10 cellular contexts compared by ENCODE assay signal in genomic region chr3:109563149-109563548, GRCh38.
A peak's percentile ranks its signal among the peaks of the same experiment; 100 is the strongest.
DNase-seq lines count a peak whose midpoint lies in the region; ATAC-seq, FAIRE-seq and TF ChIP-seq lines count a peak whose summit lies in the region.
"Had no signal": no experiment of that assay in that cellular context is flagged by ENCODE, and none has a peak within 500 bp of the region (broad histone marks: within the 10 kb centered on the region; RNA-seq: fewer than 3 reads in every experiment).

No MANE protein-coding gene starts in this region.

- H3K36me3 ChIP-seq in BLaER1 = no peaks in the 10 kb centered on the region
- no peaks in the 10 kb centered on the region for H3K36me3 ChIP-seq in effector memory CD4-positive, alpha-beta T cell (ENCODE audit: control insufficient read depth, insufficient read depth, low read length)
- H3K36me3 ChIP-seq in left lung = no peaks in the 10 kb centered on the region

- H3K4me1 ChIP-seq in BLaER1 = peaks cover 7% of the 10 kb centered on the region
- H3K4me1 ChIP-seq in effector memory CD4-positive, alpha-beta T cell (ENCODE audit: control insufficient read depth, insufficient read depth, low read length, poor library complexity, severe bottlenecking) = no peaks in the 10 kb centered on the region
- H3K4me1 ChIP-seq in left lung = no peaks in the 10 kb centered on the region

- no peaks in the 10 kb centered on the region for H3K27me3 Mint-ChIP-seq in activated CD8-positive, alpha-beta memory T cell treated with anti-CD3 and anti-CD28 coated beads, Interleukin-2, amount 10 ng/mL, durations not matched to agents 7 days and 5 days

- CTCF ChIA-PET in activated CD8-positive, alpha-beta memory T cell treated with anti-CD3 and anti-CD28 coated beads, Interleukin-2, amount 10 ng/mL, durations not matched to agents 7 days and 5 days (lab: Charles Lee) = no interaction called here

- H3K9me3 ChIP-seq in BLaER1 = peaks cover 3% of the 10 kb centered on the region
- H3K9me3 ChIP-seq in effector memory CD4-positive, alpha-beta T cell (ENCODE audit: control insufficient read depth, low read length) = no peaks in the 10 kb centered on the region
- peaks cover 0 to 19% of the 10 kb centered on the region in 2 donors for H3K9me3 ChIP-seq in left lung

- H3K9ac ChIP-seq in BLaER1 = no peak overlapping the region

- DNase-seq in MV-4-11 (lab: John Stamatoyannopoulos, UW) (peak; percentile 93), cortex of kidney (lab: John Stamatoyannopoulos, UW) (no peak), AG08396 (ENCODE audit: low spot score) (no peak), left lung (no peak), GM12891 (ENCODE audit: insufficient read length, low spot score) (no peak)
- DNase-seq in activated CD8-positive, alpha-beta memory T cell treated with anti-CD3 and anti-CD28 coated beads, Interleukin-2, amount 10 ng/mL, durations not matched to agents 7 days and 5 days = peak; percentile 76
- DNase-seq in effector memory CD4-positive, alpha-beta T cell = peak; percentile 6 to 12 (median 9)
- DNase-seq: left ventricle myocardium superior had no signal

- no peak overlapping the region for H3K4me3 ChIP-seq in BLaER1
- H3K4me3 ChIP-seq in effector memory CD4-positive, alpha-beta T cell (ENCODE audit: insufficient read depth, low read depth, low read length, poor library complexity, severe bottlenecking) = no peak overlapping the region
- no peak overlapping the region for H3K4me3 ChIP-seq in left lung

- ATAC-seq in activated CD8-positive, alpha-beta memory T cell treated with anti-CD3 and anti-CD28 coated beads, Interleukin-2, amount 10 ng/mL, durations not matched to agents 7 days and 5 days = peak; percentile 79
- ATAC-seq in left lung = no peak
- ATAC-seq: left ventricle myocardium superior had no signal

- H3K4me1 Mint-ChIP-seq in activated CD8-positive, alpha-beta memory T cell treated with anti-CD3 and anti-CD28 coated beads, Interleukin-2, amount 10 ng/mL, durations not matched to agents 7 days and 5 days = peaks cover 11% of the 10 kb centered on the region

- peak overlapping the region; percentile 38 for H3K4me2 ChIP-seq in BLaER1

- no peaks in the 10 kb centered on the region for H4K20me1 ChIP-seq in BLaER1

- TF ChIP-seq CTCF in left lung (IDR thresholded peaks at IDR 0.05) = no peak

- H3K27me3 ChIP-seq in BLaER1 (no peaks in the 10 kb centered on the region), left lung (no peaks in the 10 kb centered on the region)
- H3K27me3 ChIP-seq in effector memory CD4-positive, alpha-beta T cell (replicated peaks; ENCODE audit: control insufficient read depth, insufficient read depth, low read length, poor library complexity, severe bottlenecking) = no peaks in the 10 kb centered on the region

- no peak for TF ChIP-seq POLR2A in GM12891 (IDR thresholded peaks at IDR 0.05; ENCODE audit: low read depth, low read length)

- no peak for FAIRE-seq in GM12891 (lab: Jason Lieb, UNC)

- H3K27ac ChIP-seq in BLaER1 (no peak overlapping the region), left lung (no peak overlapping the region)
- H3K27ac ChIP-seq in effector memory CD4-positive, alpha-beta T cell (ENCODE audit: insufficient read depth, low read length, poor library complexity, severe bottlenecking) = no peak overlapping the region

- peaks cover 3% of the 10 kb centered on the region for H3K9me3 Mint-ChIP-seq in activated CD8-positive, alpha-beta memory T cell treated with anti-CD3 and anti-CD28 coated beads, Interleukin-2, amount 10 ng/mL, durations not matched to agents 7 days and 5 days (ENCODE audit: low read depth)
- H3K9me3 Mint-ChIP-seq: T-helper 1 cell treated with Interleukin-12 subunit alpha and Interleukin-12 subunit beta and Interleukin-4 antibody, amounts not matched to agents 30 μg/mL and 1 μg/mL, for 36 hours had no signal

- H3K4me3 Mint-ChIP-seq in activated CD8-positive, alpha-beta memory T cell treated with anti-CD3 and anti-CD28 coated beads, Interleukin-2, amount 10 ng/mL, durations not matched to agents 7 days and 5 days = peak overlapping the region; percentile 34
- H3K4me3 Mint-ChIP-seq: T-helper 1 cell treated with Interleukin-12 subunit alpha and Interleukin-12 subunit beta and Interleukin-4 antibody, amounts not matched to agents 30 μg/mL and 1 μg/mL, for 36 hours had no signal

- peak overlapping the region; percentile 71 for H3K27ac Mint-ChIP-seq in activated CD8-positive, alpha-beta memory T cell treated with anti-CD3 and anti-CD28 coated beads, Interleukin-2, amount 10 ng/mL, durations not matched to agents 7 days and 5 days
- H3K27ac Mint-ChIP-seq: T-helper 1 cell treated with Interleukin-12 subunit alpha and Interleukin-12 subunit beta and Interleukin-4 antibody, amounts not matched to agents 30 μg/mL and 1 μg/mL, for 36 hours had no signal

- intact Hi-C loops in left lung (cut with DNase I) = no loop called here

- H3K36me3 Mint-ChIP-seq in activated CD8-positive, alpha-beta memory T cell treated with anti-CD3 and anti-CD28 coated beads, Interleukin-2, amount 10 ng/mL, durations not matched to agents 7 days and 5 days = peaks cover 7% of the 10 kb centered on the region

TF ChIP-seq in GM12891, 5 proteins besides CTCF, POLR2A, EP300 and RAD21:
- TF ChIP-seq PAX5 (IDR thresholded peaks at IDR 0.05; ENCODE audit: insufficient read depth, low read length, severe bottlenecking) (no peak), TAF1 (IDR thresholded peaks at IDR 0.05; ENCODE audit: low read depth, low read length) (no peak), POLR2AphosphoS5 (IDR thresholded peaks at IDR 0.05; ENCODE audit: low read depth, low read length) (no peak), SPI1 (IDR thresholded peaks at IDR 0.05; ENCODE audit: low read depth, low read length) (no peak), POU2F2 (IDR thresholded peaks at IDR 0.05; ENCODE audit: low read depth, low read length) (no peak)
TF ChIP-seq in GM12891: peak in this region for 0.

Comparison
In these comparisons a context has a peak if more than half of its experiments do, and no peak if none do; other contexts are left out.
1. DNase-seq: peak in MV-4-11 (single experiment), activated CD8-positive, alpha-beta memory T cell treated with anti-CD3 and anti-CD28 coated beads, Interleukin-2, amount 10 ng/mL, durations not matched to agents 7 days and 5 days (single experiment) and effector memory CD4-positive, alpha-beta T cell (3 of 3); none in cortex of kidney (single experiment), AG08396 (single experiment), left lung (0 of 2) and GM12891 (single experiment).